In the genomic region with DNA sequence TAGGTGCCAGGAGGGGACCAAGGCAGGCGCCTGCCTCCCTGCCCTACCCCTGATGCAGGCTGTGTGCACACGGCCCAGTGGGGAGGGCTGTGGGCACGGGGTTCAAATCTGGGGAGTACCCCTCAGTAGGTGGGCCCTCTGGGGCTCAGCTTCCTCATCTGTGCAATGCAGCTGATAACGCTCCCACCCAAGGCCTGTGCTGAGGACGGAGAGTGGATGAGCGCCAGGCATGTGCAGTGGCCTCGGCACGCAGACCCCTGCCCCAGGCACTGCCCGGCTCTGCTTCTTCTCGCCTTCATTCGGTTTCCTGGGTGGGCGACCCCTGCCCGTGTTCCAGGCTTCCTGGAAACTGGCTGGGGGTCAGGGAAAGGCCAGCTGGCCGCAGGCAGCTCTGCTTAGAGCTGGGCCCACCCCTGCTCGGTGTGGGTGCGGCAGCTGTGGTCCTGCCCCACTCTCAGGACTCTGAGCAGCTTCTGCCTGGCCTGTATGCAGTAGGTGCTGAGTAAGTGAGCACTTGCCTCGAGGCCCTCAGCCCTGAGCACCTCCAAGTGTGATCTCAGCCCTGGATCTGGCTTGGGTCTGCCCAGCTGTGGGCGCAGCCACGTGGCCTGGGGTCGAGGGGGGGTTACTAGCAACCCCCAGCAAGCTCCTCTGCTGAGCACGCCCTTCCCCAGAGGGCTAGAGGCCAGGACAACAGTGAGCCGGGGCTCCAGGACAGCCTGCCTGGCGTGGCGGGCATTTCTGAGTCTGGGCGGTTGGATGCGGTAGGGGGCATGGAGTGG, we compare ENCODE assay signal across 8 cellular contexts. TPM values are rescaled to one million over a fixed set of nuclear protein-coding genes. Genes with fewer than 3 reads are reported as not detected.
DNase-seq lines count a peak whose midpoint lies in the region; ATAC-seq and TF ChIP-seq lines count a peak whose summit lies in the region.
"Had no signal": no experiment of that assay in that cellular context is flagged by ENCODE, and none has a peak within 500 bp of the region (broad histone marks: within the 10 kb centered on the region; RNA-seq: fewer than 3 reads in every experiment).

No MANE protein-coding gene starts in this region.

- no peak for TF ChIP-seq CTCF in heart right ventricle (IDR thresholded peaks at IDR 0.05)
- no peak for TF ChIP-seq CTCF in glutamatergic neuron (IDR thresholded peaks at IDR 0.05; ENCODE audit: partially characterized antibody, unreplicated experiment)
- no peak for TF ChIP-seq CTCF in vagina (IDR thresholded peaks at IDR 0.05)

- H3K4me1 Mint-ChIP-seq in glutamatergic neuron (ENCODE audit: low read depth, unreplicated experiment): peaks cover 6% of the 10 kb centered on the region

- intact Hi-C loops in heart right ventricle (cut with DNase I): loop anchor here in 5 of 10 donors (2.0 to 10.0 kb wide), 5 partner anchors 13 to 349 kb away; partner anchors contain the start of genes FAAP20 (in 3 of the 5) and HES5 (in 1 of the 5)
- intact Hi-C loops in left cardiac atrium (cut with DNase I): no loop called here
- intact Hi-C loops in vagina (cut with DNase I): loop anchor here (10.0 kb wide), 1 partner anchor 349 kb away; the partner anchor contains the start of gene FAAP20

- peaks cover 0 to 30% (median 18%) of the 10 kb centered on the region in 7 donors for H3K27me3 ChIP-seq in heart right ventricle
- H3K27me3 ChIP-seq in vagina: no peaks in the 10 kb centered on the region

- no peak overlapping the region for H3K4me3 Mint-ChIP-seq in glutamatergic neuron (ENCODE audit: unreplicated experiment)

- ATAC-seq in heart right ventricle (no peak), left cardiac atrium (no peak)

- no peak for DNase-seq in heart right ventricle
- DNase-seq in left cardiac atrium: no peak
- DNase-seq in glutamatergic neuron: no peak
- no peak for DNase-seq in vagina (ENCODE audit: extremely low spot score in 2 of 2)
- DNase-seq in islet precursor cell: no peak
- DNase-seq in COR-L47 (lab: John Stamatoyannopoulos, UW): no peak
- DNase-seq: activated CD8-positive, alpha-beta memory T cell treated with anti-CD3 and anti-CD28 coated beads, Interleukin-2, amount 50 U/mL, for 48 hours had no signal

- peaks cover 2% of the 10 kb centered on the region for H3K9me3 Mint-ChIP-seq in glutamatergic neuron (ENCODE audit: unreplicated experiment)

- no peak for TF ChIP-seq POLR2A in vagina (IDR thresholded peaks at IDR 0.05)

- no peaks in the 10 kb centered on the region for H3K36me3 Mint-ChIP-seq in glutamatergic neuron (ENCODE audit: unreplicated experiment)

- H3K27ac ChIP-seq in heart right ventricle: peak overlapping the region in 9 of 10 donors; percentile 20 to 99 (median 97)
- peak overlapping the region; percentile 92 for H3K27ac ChIP-seq in vagina

- peak overlapping the region; percentile 70 for H3K27ac Mint-ChIP-seq in glutamatergic neuron (ENCODE audit: unreplicated experiment)

- H3K36me3 ChIP-seq in heart right ventricle: no peaks in the 10 kb centered on the region
- H3K36me3 ChIP-seq in vagina: no peaks in the 10 kb centered on the region

- H3K9me3 ChIP-seq in heart right ventricle (no peaks in the 10 kb centered on the region), vagina (no peaks in the 10 kb centered on the region)

- 46 to 60% methylated on average over 26 of the region's 26 CpGs for WGBS in heart right ventricle, 2 donors

- H3K4me3 ChIP-seq in heart right ventricle (no peak overlapping the region), vagina (no peak overlapping the region)

- H3K27me3 Mint-ChIP-seq in glutamatergic neuron (ENCODE audit: unreplicated experiment): peaks cover 5% of the 10 kb centered on the region

- H3K4me1 ChIP-seq in heart right ventricle: peaks cover 46 to 84% (median 69%) of the 10 kb centered on the region in 9 donors
- peaks cover 64% of the 10 kb centered on the region for H3K4me1 ChIP-seq in vagina

RNA-seq across cellular contexts. Expression of gene TNFRSF14, which starts 11.9 kb away (rescaled TPM):
- total RNA-seq in heart right ventricle (10 to 100 TPM in 7 of 10 donors, 1 to 10 TPM in 3; 7.5 to 43.8 (median 13.0) TPM), left cardiac atrium (10 to 100 TPM; 21.6 to 22.6 TPM), glutamatergic neuron (ENCODE audit: unreplicated experiment) (1.2 TPM), vagina (49.6 TPM)
- polyA plus RNA-seq in heart right ventricle: 10 to 100 TPM; 19.3 to 59.6 TPM

RNA-seq across cellular contexts. Expression of gene HES5, which starts 14.2 kb away (rescaled TPM):
- total RNA-seq in heart right ventricle (1 to 10 TPM in 6 of 10 donors, under 1 TPM in 3, not detected in 1; 0.51 to 3.1 (median 1.4) TPM), left cardiac atrium (under 1 TPM; 0.91 to 0.99 TPM), glutamatergic neuron (ENCODE audit: unreplicated experiment) (21.2 TPM), vagina (not detected)
- polyA plus RNA-seq in heart right ventricle: 1 to 10 TPM; 1.0 to 1.1 TPM
- polyA plus RNA-seq: AG04450 had no signal

RNA-seq across cellular contexts. Expression of gene PANK4, which starts 17.9 kb away (rescaled TPM):
- total RNA-seq in heart right ventricle (10 to 100 TPM; 29.8 to 56.4 (median 35.2) TPM), left cardiac atrium (10 to 100 TPM; 37.5 to 40.6 TPM), glutamatergic neuron (ENCODE audit: unreplicated experiment) (58.5 TPM), vagina (39.5 TPM)
- polyA plus RNA-seq in heart right ventricle: 10 to 100 TPM; 26.1 to 35.6 TPM

RNA-seq across cellular contexts. Expression of gene PRXL2B, which starts 42.3 kb away (rescaled TPM):
- total RNA-seq in heart right ventricle: 10 to 100 TPM in 1 of 10 donors, 1 to 10 TPM in 9; 3.7 to 10.3 (median 5.3) TPM
- 10 to 100 TPM in 1 of 2 donors, 1 to 10 TPM in 1; 6.8 to 12.0 TPM for polyA plus RNA-seq in heart right ventricle
- 10 to 100 TPM; 10.8 to 14.1 TPM for total RNA-seq in left cardiac atrium
- 46.1 TPM for total RNA-seq in glutamatergic neuron (ENCODE audit: unreplicated experiment)
- total RNA-seq in vagina: 16.2 TPM
